27 cellular contexts compared by ENCODE assay signal in genomic region chr11:68658097-68658496, GRCh38. TPM values are rescaled to one million over a fixed set of nuclear protein-coding genes. Genes with fewer than 3 reads are reported as not detected.
"Had no signal": no experiment of that assay in that cellular context is flagged by ENCODE, and none has a peak within 500 bp of the region (broad histone marks: within the 10 kb centered on the region; RNA-seq: fewer than 3 reads in every experiment).

No MANE protein-coding gene starts in this region.

- H3K9me3 ChIP-seq: lower lobe of right lung, prostate gland, thoracic aorta, vagina had no signal

- H3K36me3 ChIP-seq: heart right ventricle, lower lobe of right lung, prostate gland, thoracic aorta, vagina had no signal

- H3K4me1 Mint-ChIP-seq: activated CD4-positive, alpha-beta memory T cell treated with anti-CD3 and anti-CD28 coated beads, Interleukin-2, amount 10 ng/mL, durations not matched to agents 7 days and 5 days; activated CD4-positive, alpha-beta T cell treated with anti-CD3 and anti-CD28 coated beads, Interleukin-2, amount 10 ng/mL, durations not matched to agents 24 days and 14 days; endodermal cell; naive B cell had no signal

- ATAC-seq: activated CD4-positive, CD25-positive, alpha-beta regulatory T cell treated with anti-CD3 and anti-CD28 coated beads, Interleukin-2, amount 50 U/mL, for 24 hours; activated T-cell treated with anti-CD3 and anti-CD28 coated beads, Interleukin-2, amount 50 U/mL, for 72 hours; lower lobe of right lung had no signal

- H3K27me3 Mint-ChIP-seq: activated CD4-positive, alpha-beta T cell treated with anti-CD3 and anti-CD28 coated beads, Interleukin-2, amount 10 ng/mL, durations not matched to agents 24 days and 14 days had no signal

- DNase-seq: activated CD4-positive, alpha-beta memory T cell treated with anti-CD3 and anti-CD28 coated beads, Interleukin-2, amount 10 ng/mL, durations not matched to agents 7 days and 5 days; activated CD4-positive, alpha-beta T cell treated with anti-CD3 and anti-CD28 coated beads, Interleukin-2, amount 10 ng/mL, durations not matched to agents 24 days and 14 days; activated effector memory CD4-positive, alpha-beta T cell treated with Interleukin-2 at 50 U/mL for 16 hours; activated naive CD4-positive, alpha-beta T cell treated with anti-CD3 and anti-CD28 coated beads for 36 hours; activated naive CD8-positive, alpha-beta T cell treated with anti-CD3 and anti-CD28 coated beads, Interleukin-2, amount 10 ng/mL, durations not matched to agents 7 days and 5 days; activated T-cell treated with anti-CD3 and anti-CD28 coated beads, Interleukin-2, amount 50 U/mL, for 72 hours; amygdala; caudate nucleus; endodermal cell; heart right ventricle; kidney; lower lobe of right lung; naive B cell; occipital lobe; stimulated activated CD4-positive, alpha-beta T cell treated with anti-CD3 and anti-CD28 coated beads, Interleukin-4, amount 100 ng/mL, for 24 hours; stimulated activated naive CD4-positive, alpha-beta T cell treated with Interleukin-2 at 50 U/mL for 16 hours had no signal

- H3K36me3 Mint-ChIP-seq: activated naive CD8-positive, alpha-beta T cell treated with anti-CD3 and anti-CD28 coated beads, Interleukin-2, amount 10 ng/mL, durations not matched to agents 7 days and 5 days; type B pancreatic cell had no signal

- H3K4me3 Mint-ChIP-seq: activated CD4-positive, alpha-beta memory T cell treated with anti-CD3 and anti-CD28 coated beads, Interleukin-2, amount 10 ng/mL, durations not matched to agents 7 days and 5 days; activated CD4-positive, alpha-beta T cell treated with anti-CD3 and anti-CD28 coated beads, Interleukin-2, amount 10 ng/mL, durations not matched to agents 24 days and 14 days; activated naive CD4-positive, alpha-beta T cell treated with anti-CD3 and anti-CD28 coated beads for 36 hours; activated naive CD8-positive, alpha-beta T cell treated with anti-CD3 and anti-CD28 coated beads, Interleukin-2, amount 10 ng/mL, durations not matched to agents 7 days and 5 days; activated T-cell treated with anti-CD3 and anti-CD28 coated beads, Interleukin-2, amount 50 U/mL, for 72 hours; endodermal cell; naive B cell; T-helper 1 cell treated with Interleukin-12 subunit alpha and Interleukin-12 subunit beta and Interleukin-4 antibody, amounts not matched to agents 30 μg/mL and 1 μg/mL, for 36 hours had no signal

- H3K27me3 ChIP-seq: body of pancreas, vagina had no signal

- H3K27ac Mint-ChIP-seq: activated CD4-positive, alpha-beta memory T cell treated with anti-CD3 and anti-CD28 coated beads, Interleukin-2, amount 10 ng/mL, durations not matched to agents 7 days and 5 days; activated CD4-positive, alpha-beta T cell treated with anti-CD3 and anti-CD28 coated beads, Interleukin-2, amount 10 ng/mL, durations not matched to agents 24 days and 14 days; activated naive CD4-positive, alpha-beta T cell treated with anti-CD3 and anti-CD28 coated beads for 36 hours; activated naive CD8-positive, alpha-beta T cell treated with anti-CD3 and anti-CD28 coated beads, Interleukin-2, amount 10 ng/mL, durations not matched to agents 7 days and 5 days; activated T-cell treated with anti-CD3 and anti-CD28 coated beads, Interleukin-2, amount 50 U/mL, for 72 hours; endodermal cell; naive B cell; T-helper 1 cell treated with Interleukin-12 subunit alpha and Interleukin-12 subunit beta and Interleukin-4 antibody, amounts not matched to agents 30 μg/mL and 1 μg/mL, for 36 hours had no signal

- H3K4me1 ChIP-seq: body of pancreas, lower lobe of right lung had no signal

- H3K4me3 ChIP-seq: body of pancreas, coronary artery, heart right ventricle, lower lobe of right lung, prostate gland, thoracic aorta, vagina had no signal

- H3K27ac ChIP-seq: body of pancreas, coronary artery, epithelial cell of prostate, lower lobe of right lung, prostate gland, thoracic aorta, vagina had no signal

- FAIRE-seq: kidney had no signal

RNA-seq across cellular contexts. Expression of gene GAL, which starts 26.2 kb away (rescaled TPM):
- total RNA-seq: activated CD4-positive, alpha-beta memory T cell treated with anti-CD3 and anti-CD28 coated beads, Interleukin-2, amount 10 ng/mL, durations not matched to agents 7 days and 5 days; activated naive CD8-positive, alpha-beta T cell treated with anti-CD3 and anti-CD28 coated beads, Interleukin-2, amount 10 ng/mL, durations not matched to agents 7 days and 5 days; fibroblast of villous mesenchyme; lower lobe of right lung; mucosa of gallbladder; occipital lobe; thoracic aorta had no signal
